In genomic region chr2:96089356-96090180, GRCh38 we compare ENCODE assay signal across 14 cellular contexts. TPM values are rescaled to one million over a fixed set of nuclear protein-coding genes. Genes with fewer than 3 reads are reported as not detected.
DNase-seq lines count a peak whose midpoint lies in the region; ATAC-seq and TF ChIP-seq lines count a peak whose summit lies in the region.
"Had no signal": no experiment of that assay in that cellular context is flagged by ENCODE, and none has a peak within 500 bp of the region (broad histone marks: within the 10 kb centered on the region; RNA-seq: fewer than 3 reads in every experiment).

No MANE protein-coding gene starts in this region.

- H3K27me3 ChIP-seq in body of pancreas (no peaks in the 10 kb centered on the region), layer of hippocampus (ENCODE audit: control insufficient read depth, insufficient read depth, low read length) (no peaks in the 10 kb centered on the region), endodermal cell (ENCODE audit: control insufficient read depth, insufficient read depth, low read length, poor library complexity, severe bottlenecking) (no peaks in the 10 kb centered on the region), PC-3 (ENCODE audit: low read length) (no peaks in the 10 kb centered on the region)

- no peak overlapping the region for H3K9ac ChIP-seq in endodermal cell (ENCODE audit: extremely low read depth, low read length, poor library complexity, severe bottlenecking)
- H3K9ac ChIP-seq in PC-3 (ENCODE audit: low read length): no peak overlapping the region

- POLR2A ChIA-PET in PC-3 (lab: Charles Lee; ENCODE audit: unreplicated experiment): no interaction called here

- H4K20me1 ChIP-seq in PC-3 (ENCODE audit: low read length): no peaks in the 10 kb centered on the region

- BruUV-seq in PC-3 (replicated peaks; lab: Mats Ljungman, UMichigan): no TSS peak

- H3K4me1 Mint-ChIP-seq in endodermal cell: no peaks in the 10 kb centered on the region

- H3K36me3 Mint-ChIP-seq in endodermal cell (ENCODE audit: low read depth): no peaks in the 10 kb centered on the region

- H3K27ac ChIP-seq in body of pancreas (no peak overlapping the region), layer of hippocampus (ENCODE audit: low read depth, low read length) (peak overlapping the region; percentile 59), substantia nigra (ENCODE audit: low read depth, low read length, poor library complexity, severe bottlenecking) (peak overlapping the region; percentile 74), endodermal cell (ENCODE audit: low read depth, low read length) (no peak overlapping the region), PC-3 (ENCODE audit: low read length) (no peak overlapping the region)

- CTCF ChIA-PET in PC-3 (lab: Charles Lee): no interaction called here

- no peak overlapping the region for H3K4me3 ChIP-seq in body of pancreas
- H3K4me3 ChIP-seq in endodermal cell (ENCODE audit: low read length): no peak overlapping the region
- no peak overlapping the region for H3K4me3 ChIP-seq in PC-3 (ENCODE audit: low read length)

- H3K4me1 ChIP-seq in body of pancreas: peaks cover 29% of the 10 kb centered on the region
- H3K4me1 ChIP-seq in endodermal cell (ENCODE audit: control insufficient read depth, insufficient read depth, low read length): no peaks in the 10 kb centered on the region
- no peaks in the 10 kb centered on the region for H3K4me1 ChIP-seq in PC-3 (ENCODE audit: insufficient read depth, low read length)
- H3K4me1 ChIP-seq: Caco-2 had no signal

- ATAC-seq in body of pancreas (no peak), PC-3 (no peak)
- ATAC-seq: activated CD8-positive, alpha-beta T cell treated with anti-CD3 and anti-CD28 coated beads for 36 hours had no signal

- TF ChIP-seq POLR2A in body of pancreas (IDR thresholded peaks at IDR 0.05): no peak

- no peaks in the 10 kb centered on the region for H3K9me3 ChIP-seq in body of pancreas
- no peaks in the 10 kb centered on the region for H3K9me3 ChIP-seq in endodermal cell (ENCODE audit: control insufficient read depth, low read length)
- H3K9me3 ChIP-seq in PC-3 (ENCODE audit: low read length): no peaks in the 10 kb centered on the region
- H3K9me3 ChIP-seq: Caco-2 had no signal

- DNase-seq in activated CD4-positive, CD25-positive, alpha-beta regulatory T cell treated with anti-CD3 and anti-CD28 coated beads, Interleukin-2, amount 50 U/mL, for 72 hours: peak; percentile 14
- DNase-seq in activated CD4-positive, CD25-positive, alpha-beta regulatory T cell (lab: John Stamatoyannopoulos, UW): no peak
- peak; percentile 37 to 84 (median 68) for DNase-seq in body of pancreas
- peak in 19 of 49 donors; percentile 10 to 78 (median 25) for DNase-seq in substantia nigra (lab: John Stamatoyannopoulos, UW)
- DNase-seq in endodermal cell: no peak
- DNase-seq in PC-3: no peak
- no peak for DNase-seq in foreskin melanocyte
- DNase-seq: activated CD8-positive, alpha-beta T cell treated with anti-CD3 and anti-CD28 coated beads for 36 hours; MM.1S; T-helper 2 cell had no signal

- WGBS in body of pancreas, 2 donors: 53 to 75% methylated on average over 7 to 22 of the region's 22 CpGs
- WGBS in endodermal cell (ENCODE audit: insufficient coverage in 1 of 2, insufficient read length in 1 of 2), 2 experiments: 91 to 93% methylated on average over 12 to 22 of the region's 22 CpGs

- H3K9me3 Mint-ChIP-seq in endodermal cell: no peaks in the 10 kb centered on the region

- TF ChIP-seq CTCF in body of pancreas (IDR thresholded peaks at IDR 0.05) (no peak), endodermal cell (conservative IDR thresholded peaks at IDR 0.05) (no peak), PC-3 (conservative IDR thresholded peaks at IDR 0.05; ENCODE audit: low read depth, low read length) (no peak)

- intact Hi-C loops in body of pancreas (cut with DNase I): no loop called here
- intact Hi-C loops in PC-3 (cut with micrococcal nuclease): no loop called here

- H3K4me3 Mint-ChIP-seq in endodermal cell: no peak overlapping the region
- H3K4me3 Mint-ChIP-seq: activated CD8-positive, alpha-beta T cell treated with anti-CD3 and anti-CD28 coated beads for 36 hours had no signal

- no peaks in the 10 kb centered on the region for H3K9me2 ChIP-seq in PC-3 (replicated peaks; ENCODE audit: low read length)

- no peaks in the 10 kb centered on the region for H3F3A ChIP-seq in PC-3 (ENCODE audit: low read length, unreplicated experiment)

- H3K27ac Mint-ChIP-seq in endodermal cell: no peak overlapping the region
- H3K27ac Mint-ChIP-seq: activated CD8-positive, alpha-beta T cell treated with anti-CD3 and anti-CD28 coated beads for 36 hours had no signal

- H3K36me3 ChIP-seq in body of pancreas (replicated peaks in 1 of 2; ENCODE audit: insufficient read depth in 1 of 2, low read depth in 2 of 2) (no peaks in the 10 kb centered on the region), endodermal cell (ENCODE audit: control insufficient read depth, insufficient read depth, low read length) (no peaks in the 10 kb centered on the region), PC-3 (ENCODE audit: low read depth, low read length) (no peaks in the 10 kb centered on the region)

- H3K4me2 ChIP-seq in PC-3 (ENCODE audit: low read length): no peak overlapping the region

- no peaks in the 10 kb centered on the region for H3K79me2 ChIP-seq in PC-3 (ENCODE audit: low read length)

- H3K27me3 Mint-ChIP-seq in endodermal cell (ENCODE audit: insufficient read depth): peaks cover 8% of the 10 kb centered on the region
- H3K27me3 Mint-ChIP-seq: activated CD8-positive, alpha-beta T cell treated with anti-CD3 and anti-CD28 coated beads for 36 hours had no signal

- H2AFZ ChIP-seq in PC-3 (ENCODE audit: low read length): no peak overlapping the region

RNA-seq across cellular contexts. Expression of gene ADRA2B, which starts 26.8 kb away (rescaled TPM):
- total RNA-seq in body of pancreas: under 1 TPM; under 0.01 to 0.26 TPM
- 1 to 10 TPM; 2.4 to 3.8 TPM for total RNA-seq in endodermal cell
- polyA plus RNA-seq in endodermal cell (2013, experiment 1 of 2): 0.96 TPM
- 1.1 TPM for polyA plus RNA-seq in endodermal cell (2013, experiment 2 of 2)
- 0.12 TPM in 1 of 2 replicates, not detected in the other for total RNA-seq in PC-3 (2014; rRNA removed)

RNA-seq across cellular contexts. Expression of gene ASTL, which starts 48.7 kb away (rescaled TPM):
- total RNA-seq in body of pancreas (not detected), endodermal cell (not detected), PC-3 (2014; rRNA removed) (not detected in 2 replicates)
- 0.18 TPM for polyA plus RNA-seq in endodermal cell (2013, experiment 1 of 2)
- polyA plus RNA-seq in endodermal cell (2013, experiment 2 of 2): not detected
- total RNA-seq: dermis microvascular lymphatic vessel endothelial cell, kidney epithelial cell had no signal

RNA-seq across cellular contexts. Expression of gene GPAT2, which starts 54.9 kb away (rescaled TPM):
- total RNA-seq in body of pancreas (1 to 10 TPM; 1.6 to 2.0 TPM), endodermal cell (under 1 TPM in 1 of 2 donors, not detected in 1; 0.33 TPM), PC-3 (2014; rRNA removed) (not detected in 2 replicates)
- polyA plus RNA-seq in endodermal cell (2013, experiment 1 of 2): not detected
- 0.21 TPM for polyA plus RNA-seq in endodermal cell (2013, experiment 2 of 2)
- total RNA-seq: Caco-2 had no signal

RNA-seq across cellular contexts. Expression of gene DUSP2, which starts 55.7 kb away (rescaled TPM):
- total RNA-seq in body of pancreas (1 to 10 TPM; 6.0 to 9.2 TPM), endodermal cell (1 to 10 TPM; 1.6 to 2.2 TPM), PC-3 (2014; rRNA removed) (6.9 and 16.7 TPM in 2 replicates)
- 0.82 TPM for polyA plus RNA-seq in endodermal cell (2013, experiment 1 of 2)
- polyA plus RNA-seq in endodermal cell (2013, experiment 2 of 2): 0.66 TPM

Comparison
In these comparisons a context has a peak if more than half of its experiments do, and no peak if none do; other contexts are left out.
1. DNase-seq: peak in activated CD4-positive, CD25-positive, alpha-beta regulatory T cell treated with anti-CD3 and anti-CD28 coated beads, Interleukin-2, amount 50 U/mL, for 72 hours (single experiment) and body of pancreas (4 of 4); none in activated CD4-positive, CD25-positive, alpha-beta regulatory T cell (0 of 4), endodermal cell (single experiment), PC-3 (single experiment) and foreskin melanocyte (single experiment).
2. H3K27ac ChIP-seq: peak in layer of hippocampus (single experiment) and substantia nigra (single experiment); none in body of pancreas (0 of 4), endodermal cell (single experiment) and PC-3 (single experiment).